Comparison of ENCODE assay signal across 16 cellular contexts in genomic region chr2:31108887-31109286, GRCh38.
"Had no signal": no experiment of that assay in that cellular context is flagged by ENCODE, and none has a peak within 500 bp of the region (broad histone marks: within the 10 kb centered on the region; RNA-seq: fewer than 3 reads in every experiment).

No MANE protein-coding gene starts in this region.

- H3K27me3 ChIP-seq: brain microvascular endothelial cell, transverse colon had no signal

- DNase-seq: activated CD4-positive, alpha-beta T cell treated with anti-CD3 and anti-CD28 coated beads, Interleukin-2, amount 50 U/mL, for 48 hours; activated gamma-delta T cell; activated naive CD8-positive, alpha-beta T cell treated with anti-CD3 and anti-CD28 coated beads for 36 hours; activated T-cell treated with anti-CD3 and anti-CD28 coated beads, Interleukin-2, amount 50 U/mL, for 4 hours; brain microvascular endothelial cell; dermis blood vessel endothelial cell; endodermal cell; erythroblast; heart left ventricle; left ventricle myocardium superior; naive B cell; right cardiac atrium; stimulated activated CD4-positive, alpha-beta T cell treated with anti-CD3 and anti-CD28 coated beads, Interleukin-1b, Interleukin-23, amount 100 ng/mL, for 48 hours; T-helper 2 cell; transverse colon had no signal

- H3K9me3 ChIP-seq: heart left ventricle, transverse colon had no signal

- H3K4me3 Mint-ChIP-seq: activated naive CD8-positive, alpha-beta T cell treated with anti-CD3 and anti-CD28 coated beads for 36 hours; activated T-cell treated with anti-CD3 and anti-CD28 coated beads, Interleukin-2, amount 50 U/mL, for 4 hours; endodermal cell; naive B cell; stimulated activated memory B cell treated with anti-CD40 and anti-IgM and Interleukin-4, amounts not matched to agents 10 μg/mL and 1 μg/mL and 100 μg/mL, for 72 hours had no signal

- H3K36me3 Mint-ChIP-seq: activated naive CD8-positive, alpha-beta T cell treated with anti-CD3 and anti-CD28 coated beads for 36 hours; naive B cell had no signal

- H3K4me1 Mint-ChIP-seq: activated naive CD8-positive, alpha-beta T cell treated with anti-CD3 and anti-CD28 coated beads for 36 hours; endodermal cell; naive B cell; stimulated activated memory B cell treated with anti-CD40 and anti-IgM and Interleukin-4, amounts not matched to agents 10 μg/mL and 1 μg/mL and 100 μg/mL, for 72 hours had no signal

- H3K4me3 ChIP-seq: heart left ventricle, transverse colon had no signal

- H3K4me1 ChIP-seq: heart left ventricle, transverse colon had no signal

- H3K9me3 Mint-ChIP-seq: activated naive CD8-positive, alpha-beta T cell treated with anti-CD3 and anti-CD28 coated beads for 36 hours; activated T-cell treated with anti-CD3 and anti-CD28 coated beads, Interleukin-2, amount 50 U/mL, for 4 hours; naive B cell; stimulated activated memory B cell treated with anti-CD40 and anti-IgM and Interleukin-4, amounts not matched to agents 10 μg/mL and 1 μg/mL and 100 μg/mL, for 72 hours had no signal

- H3K27me3 Mint-ChIP-seq: naive B cell; stimulated activated memory B cell treated with anti-CD40 and anti-IgM and Interleukin-4, amounts not matched to agents 10 μg/mL and 1 μg/mL and 100 μg/mL, for 72 hours had no signal

- H3K36me3 ChIP-seq: brain microvascular endothelial cell, heart left ventricle, transverse colon had no signal

- H3K27ac Mint-ChIP-seq: activated naive CD8-positive, alpha-beta T cell treated with anti-CD3 and anti-CD28 coated beads for 36 hours; endodermal cell; naive B cell; stimulated activated memory B cell treated with anti-CD40 and anti-IgM and Interleukin-4, amounts not matched to agents 10 μg/mL and 1 μg/mL and 100 μg/mL, for 72 hours had no signal

- H3K27ac ChIP-seq: brain microvascular endothelial cell, heart left ventricle, transverse colon had no signal
